17 cellular contexts compared by ENCODE assay signal in the genomic region with DNA sequence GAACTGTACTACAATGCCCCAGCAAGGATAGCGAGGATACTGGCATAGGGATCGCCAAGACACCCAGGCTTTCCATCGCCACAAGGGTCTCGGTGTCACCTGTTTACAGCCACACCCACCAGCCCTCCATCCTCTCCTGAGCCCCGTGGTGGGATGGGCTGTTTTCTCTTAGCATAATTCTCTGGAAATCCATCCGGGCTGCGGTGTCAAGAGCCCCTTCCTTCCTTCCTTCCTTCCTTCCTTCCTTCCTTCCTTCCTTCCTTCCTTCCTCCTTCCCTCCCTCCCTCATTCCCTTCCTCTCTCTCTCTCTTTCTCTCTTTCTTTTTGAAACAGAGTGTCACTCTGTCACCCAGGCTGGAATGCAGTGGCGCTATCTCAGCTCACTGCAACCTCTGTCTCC. TPM values are rescaled to one million over a fixed set of nuclear protein-coding genes. Genes with fewer than 3 reads are reported as not detected.
DNase-seq lines count a peak whose midpoint lies in the region; ATAC-seq and TF ChIP-seq lines count a peak whose summit lies in the region.
"Had no signal": no experiment of that assay in that cellular context is flagged by ENCODE, and none has a peak within 500 bp of the region (broad histone marks: within the 10 kb centered on the region; RNA-seq: fewer than 3 reads in every experiment).

No MANE protein-coding gene starts in this region.

- H4K20me1 ChIP-seq in BLaER1 (peaks cover 4% of the 10 kb centered on the region; the same call in 1 of the 2 replicates), mammary epithelial cell (ENCODE audit: insufficient read depth, low read length) (no peaks in the 10 kb centered on the region)

- no peak overlapping the region for H2AFZ ChIP-seq in mammary epithelial cell (ENCODE audit: low read depth, low read length)

- no peaks in the 10 kb centered on the region for H3K9me3 Mint-ChIP-seq in dendritic cell treated with granulocyte-macrophage colony-stimulating factor and Interleukin-4, amounts not matched to agents 40 ng/mL and 50 ng/mL, for 4 days
- H3K9me3 Mint-ChIP-seq: CD4-positive, alpha-beta memory T cell; IgD-negative memory B cell had no signal

- peaks cover 14% of the 10 kb centered on the region for H3K4me1 ChIP-seq in BLaER1
- peaks cover 3% of the 10 kb centered on the region; the same call in 1 of the 2 replicates for H3K4me1 ChIP-seq in HEK293 (ENCODE audit: control insufficient read depth, insufficient read depth, low read length)
- peaks cover 3% of the 10 kb centered on the region for H3K4me1 ChIP-seq in mammary epithelial cell (ENCODE audit: insufficient read depth, low read length)
- H3K4me1 ChIP-seq: BE2C had no signal

- peak overlapping the region; percentile 47 for H3K27ac Mint-ChIP-seq in dendritic cell treated with granulocyte-macrophage colony-stimulating factor and Interleukin-4, amounts not matched to agents 40 ng/mL and 50 ng/mL, for 4 days
- H3K27ac Mint-ChIP-seq: CD14-positive monocyte; CD4-positive, alpha-beta memory T cell; IgD-negative memory B cell had no signal

- no peak overlapping the region for H3K4me3 Mint-ChIP-seq in dendritic cell treated with granulocyte-macrophage colony-stimulating factor and Interleukin-4, amounts not matched to agents 40 ng/mL and 50 ng/mL, for 4 days
- H3K4me3 Mint-ChIP-seq: IgD-negative memory B cell had no signal

- H3K4me2 ChIP-seq in BLaER1 (0 out of 2 replicates have a peak overlapping the region, but pooled peaks have one; percentile 26), mammary epithelial cell (ENCODE audit: insufficient read depth, low read depth, low read length) (no peak overlapping the region)

- H3K9me3 ChIP-seq in BLaER1 (no peaks in the 10 kb centered on the region), HEK293 (ENCODE audit: control insufficient read depth, insufficient read depth, low read depth, low read length) (no peaks in the 10 kb centered on the region), mammary epithelial cell (replicated peaks; ENCODE audit: insufficient read depth, low read length) (no peaks in the 10 kb centered on the region)
- H3K9me3 ChIP-seq: BE2C had no signal

- CTCF ChIA-PET in HEK293 (lab: Yijun Ruan, JAX) (interaction anchor here (0.7 to 1.5 kb wide), 3 partner anchors 14 to 67 kb away, joined by 3 to 7 read pairs (median 3); no protein-coding TSS in a partner anchor), mammary epithelial cell (lab: Charles Lee; ENCODE audit: low non-redundant PET) (no interaction called here)

- peaks cover 11% of the 10 kb centered on the region for H3K27me3 ChIP-seq in BLaER1
- H3K27me3 ChIP-seq in mammary epithelial cell (ENCODE audit: insufficient read depth, low read length): peaks cover 3% of the 10 kb centered on the region
- H3K27me3 ChIP-seq: BE2C had no signal

- H3K79me2 ChIP-seq in mammary epithelial cell (ENCODE audit: insufficient read depth, low read length): no peaks in the 10 kb centered on the region

- intact Hi-C loops in dendritic cell treated with granulocyte-macrophage colony-stimulating factor and Interleukin-4, amounts not matched to agents 40 ng/mL and 50 ng/mL, for 4 days (cut with micrococcal nuclease): no loop called here
- intact Hi-C loops in mammary epithelial cell (cut with micrococcal nuclease): no loop called here

- H3K27me3 Mint-ChIP-seq in dendritic cell treated with granulocyte-macrophage colony-stimulating factor and Interleukin-4, amounts not matched to agents 40 ng/mL and 50 ng/mL, for 4 days: peaks cover 47% of the 10 kb centered on the region

- POLR2A ChIA-PET in HEK293 (lab: Yijun Ruan, JAX): no interaction called here

- no TSS peak for BruUV-seq in mammary epithelial cell (replicated peaks; lab: Mats Ljungman, UMichigan)

- ATAC-seq in GM18511 (IDR thresholded peaks at IDR 0.05; ENCODE audit: unreplicated experiment): no peak

- no peak for TF ChIP-seq CTCF in HEK293 (tag by site-specific recombination; IDR thresholded peaks at IDR 0.05)
- no peak for TF ChIP-seq CTCF in mammary epithelial cell (conservative IDR thresholded peaks at IDR 0.05 in 1 of 2, IDR thresholded peaks at IDR 0.05 in 1 of 2; ENCODE audit: extremely low read depth in 1 of 2, insufficient read depth in 1 of 2, low read depth in 1 of 2, low read length in 2 of 2)

- H3K4me1 Mint-ChIP-seq in dendritic cell treated with granulocyte-macrophage colony-stimulating factor and Interleukin-4, amounts not matched to agents 40 ng/mL and 50 ng/mL, for 4 days (ENCODE audit: low read depth): peaks cover 49% of the 10 kb centered on the region

- WGBS in mammary epithelial cell (ENCODE audit: low coverage, missing lambda C conversion rate): 85% methylated on average over 6 of the region's 8 CpGs

- in situ Hi-C loops in mammary epithelial cell (cut with MboI; ENCODE audit: low sequenced_read_pairs in 2 of 2): no loop called here

- no peaks in the 10 kb centered on the region for H3K36me3 ChIP-seq in BLaER1
- no peaks in the 10 kb centered on the region for H3K36me3 ChIP-seq in HEK293 (ENCODE audit: control insufficient read depth in 2 of 2, insufficient read depth in 1 of 2, low read length in 2 of 2)
- no peaks in the 10 kb centered on the region for H3K36me3 ChIP-seq in mammary epithelial cell (ENCODE audit: insufficient read depth, low read length)
- H3K36me3 ChIP-seq: BE2C had no signal

- no peaks in the 10 kb centered on the region for H3K36me3 Mint-ChIP-seq in dendritic cell treated with granulocyte-macrophage colony-stimulating factor and Interleukin-4, amounts not matched to agents 40 ng/mL and 50 ng/mL, for 4 days (ENCODE audit: low read depth)
- H3K36me3 Mint-ChIP-seq: CD4-positive, alpha-beta memory T cell; IgD-negative memory B cell had no signal

- H3K4me3 ChIP-seq in BLaER1 (no peak overlapping the region), HEK293 (ENCODE audit: low read depth, low read length) (no peak overlapping the region), mammary epithelial cell (replicated peaks in 1 of 3; ENCODE audit: insufficient read depth in 1 of 3, low read depth in 2 of 3, low read length in 3 of 3) (no peak overlapping the region)

- dilution Hi-C loops in mammary epithelial cell (cut with HindIII; ENCODE audit: low sequenced_read_pairs): loop anchor here (5.0 kb wide), 2 partner anchors 42 to 77 kb away; no protein-coding TSS in a partner anchor

- H3K27ac ChIP-seq in BLaER1 (no peak overlapping the region), HEK293 (ENCODE audit: extremely low read depth, low read depth, low read length) (no peak overlapping the region), mammary epithelial cell (ENCODE audit: insufficient read depth, low read depth, low read length) (no peak overlapping the region)

- no peak for DNase-seq in mammary epithelial cell
- no peak for DNase-seq in NK-92 treated with Interleukin-12 subunit alpha and Interleukin-12 subunit beta, amount 100 ng/mL, for 24 hours (lab: John Stamatoyannopoulos, UW)
- DNase-seq: ACHN; BE2C; CD4-positive, alpha-beta memory T cell; DMS153; DMS79; GDM1; GOT3; H7; KBM-7 had no signal

- H3K9ac ChIP-seq in BLaER1 (no peak overlapping the region), mammary epithelial cell (ENCODE audit: insufficient read depth, low read length) (no peak overlapping the region)

TF ChIP-seq in HEK293, 187 proteins besides CTCF, POLR2A, EP300 and RAD21:
- TF ChIP-seq KLF9 (tag by site-specific recombination; IDR thresholded peaks at IDR 0.05; ENCODE audit: low read depth) (0 out of 2 replicates have a peak, but pooled peaks have one; percentile 19), ZNF133 (tag by site-specific recombination; IDR thresholded peaks at IDR 0.05) (no peak), INSM2 (tag by site-specific recombination; IDR thresholded peaks at IDR 0.05) (no peak), GLI2 (tag by site-specific recombination; IDR thresholded peaks at IDR 0.05; ENCODE audit: borderline replicate concordance, low read depth) (no peak), ZNF366 (tag by site-specific recombination; conservative IDR thresholded peaks at IDR 0.05) (peak; percentile 97)

RNA-seq across cellular contexts. Expression of gene BAHCC1, which starts 36.0 kb away (rescaled TPM):
- 1 to 10 TPM; 2.2 to 9.1 TPM for total RNA-seq in mammary epithelial cell
- polyA plus RNA-seq in mammary epithelial cell: 1.6 TPM
- polyA minus RNA-seq in mammary epithelial cell: 0.67 TPM
- total RNA-seq: CD4-positive, alpha-beta memory T cell had no signal
- polyA plus RNA-seq: CD4-positive, alpha-beta memory T cell; IgD-negative memory B cell had no signal
